1 cellular context compared by ENCODE assay signal in genomic region chr10:114061794-114062193, GRCh38.
TF ChIP-seq lines count a peak whose summit lies in the region.

No MANE protein-coding gene starts in this region.

TF ChIP-seq in H1, 55 proteins besides CTCF, POLR2A, EP300 and RAD21:
- TF ChIP-seq CHD2 (IDR thresholded peaks at IDR 0.05; ENCODE audit: low read length), result no peak
- TF ChIP-seq SIRT6 (IDR thresholded peaks at IDR 0.05; ENCODE audit: low read length), result no peak
- no peak for TF ChIP-seq RFX5 (IDR thresholded peaks at IDR 0.05; ENCODE audit: borderline replicate concordance, low read depth, low read length)
- no peak for TF ChIP-seq SUZ12 (IDR thresholded peaks at IDR 0.05; ENCODE audit: low read length)
- no peak for TF ChIP-seq BCL11A (IDR thresholded peaks at IDR 0.05; ENCODE audit: low read depth in 2 of 2, low read length in 2 of 2)
- no peak for TF ChIP-seq YY1 (IDR thresholded peaks at IDR 0.05; ENCODE audit: low read depth, low read length)
- TF ChIP-seq EGR1 (IDR thresholded peaks at IDR 0.05; ENCODE audit: borderline replicate concordance, low read depth, low read length), result no peak
- no peak for TF ChIP-seq KDM1A (IDR thresholded peaks at IDR 0.05; ENCODE audit: borderline replicate concordance, low read length)
- no peak for TF ChIP-seq SIN3A (conservative IDR thresholded peaks at IDR 0.05 in 1 of 2, IDR thresholded peaks at IDR 0.05 in 1 of 2; ENCODE audit: low read depth in 1 of 2, low read length in 2 of 2)
- no peak for TF ChIP-seq NANOG (IDR thresholded peaks at IDR 0.05; ENCODE audit: insufficient read depth, low read depth, low read length, poor library complexity, severe bottlenecking)
- TF ChIP-seq TCF12 (IDR thresholded peaks at IDR 0.05; ENCODE audit: low read depth, low read length), result no peak
